In genomic region chr4:150768492-150768891, GRCh38 we compare ENCODE assay signal across 19 cellular contexts.
"Had no signal": no experiment of that assay in that cellular context is flagged by ENCODE, and none has a peak within 500 bp of the region (broad histone marks: within the 10 kb centered on the region; RNA-seq: fewer than 3 reads in every experiment).

No MANE protein-coding gene starts in this region.

- DNase-seq: activated CD4-positive, alpha-beta T cell treated with anti-CD3 and anti-CD28 coated beads, Interleukin-2, amount 50 U/mL, for 1 hour; activated CD4-positive, CD25-positive, alpha-beta regulatory T cell treated with anti-CD3 and anti-CD28 coated beads, Interleukin-2, amount 50 U/mL, for 72 hours; activated CD8-positive, alpha-beta T cell treated with anti-CD3 and anti-CD28 coated beads for 36 hours; activated effector memory CD4-positive, alpha-beta T cell treated with anti-CD3 and anti-CD28 coated beads, Interleukin-2, amount 50 U/mL, for 16 hours; activated naive CD4-positive, alpha-beta T cell treated with anti-CD3 and anti-CD28 coated beads, Interleukin-2, amount 10 ng/mL, durations not matched to agents 7 days and 5 days; activated T-cell treated with anti-CD3 and anti-CD28 coated beads, Interleukin-2, amount 50 U/mL, for 72 hours; central memory CD4-positive, alpha-beta T cell; endodermal cell; islet precursor cell; left cardiac atrium; left ventricle myocardium superior; posterior cingulate gyrus; right cardiac atrium; stimulated activated CD4-positive, alpha-beta T cell treated with anti-CD3 and anti-CD28 coated beads, Interleukin-15, amount 100 ng/mL, for 24 hours; stimulated activated CD4-positive, alpha-beta T cell treated with anti-CD3 and anti-CD28 coated beads, Interleukin-2, amount 100 ng/mL, for 24 hours; stimulated activated naive CD4-positive, alpha-beta T cell treated with Interleukin-2 at 50 U/mL for 16 hours; T-helper 17 cell; T1000 had no signal

- ATAC-seq: T-helper 17 cell had no signal

- H3K27me3 Mint-ChIP-seq: activated CD8-positive, alpha-beta T cell treated with anti-CD3 and anti-CD28 coated beads for 36 hours; activated naive CD4-positive, alpha-beta T cell treated with anti-CD3 and anti-CD28 coated beads, Interleukin-2, amount 10 ng/mL, durations not matched to agents 7 days and 5 days; natural killer cell treated with Interleukin-12 subunit alpha and Interleukin-12 subunit beta and Interleukin-15 and Interleukin-18, amount 100 ng/mL, for 72 hours; T-helper 17 cell had no signal

- H3K27ac Mint-ChIP-seq: activated naive CD4-positive, alpha-beta T cell treated with anti-CD3 and anti-CD28 coated beads, Interleukin-2, amount 10 ng/mL, durations not matched to agents 7 days and 5 days; activated T-cell treated with anti-CD3 and anti-CD28 coated beads, Interleukin-2, amount 50 U/mL, for 72 hours had no signal

- H3K4me1 Mint-ChIP-seq: activated naive CD4-positive, alpha-beta T cell treated with anti-CD3 and anti-CD28 coated beads, Interleukin-2, amount 10 ng/mL, durations not matched to agents 7 days and 5 days had no signal

- H3K4me3 Mint-ChIP-seq: activated CD8-positive, alpha-beta T cell treated with anti-CD3 and anti-CD28 coated beads for 36 hours; activated naive CD4-positive, alpha-beta T cell treated with anti-CD3 and anti-CD28 coated beads, Interleukin-2, amount 10 ng/mL, durations not matched to agents 7 days and 5 days; activated T-cell treated with anti-CD3 and anti-CD28 coated beads, Interleukin-2, amount 50 U/mL, for 72 hours; endodermal cell; natural killer cell treated with Interleukin-12 subunit alpha and Interleukin-12 subunit beta and Interleukin-15 and Interleukin-18, amount 100 ng/mL, for 72 hours had no signal

- H3K9me3 Mint-ChIP-seq: activated CD8-positive, alpha-beta T cell treated with anti-CD3 and anti-CD28 coated beads for 36 hours; activated naive CD4-positive, alpha-beta T cell treated with anti-CD3 and anti-CD28 coated beads, Interleukin-2, amount 10 ng/mL, durations not matched to agents 7 days and 5 days; activated T-cell treated with anti-CD3 and anti-CD28 coated beads, Interleukin-2, amount 50 U/mL, for 72 hours; endodermal cell; natural killer cell treated with Interleukin-12 subunit alpha and Interleukin-12 subunit beta and Interleukin-15 and Interleukin-18, amount 100 ng/mL, for 72 hours had no signal
